8 cellular contexts compared by ENCODE assay signal in genomic region chr6:34697544-34697836, GRCh38. TPM values are rescaled to one million over a fixed set of nuclear protein-coding genes. Genes with fewer than 3 reads are reported as not detected.
DNase-seq lines count a peak whose midpoint lies in the region; ATAC-seq, FAIRE-seq and TF ChIP-seq lines count a peak whose summit lies in the region.

No MANE protein-coding gene starts in this region.

- H3K23ac ChIP-seq in mesendoderm (ENCODE audit: low read length): no peak overlapping the region

- no peak for FAIRE-seq in RCC 7860 (lab: Jason Lieb, UNC)

- TF ChIP-seq CTCF in RWPE2 (IDR thresholded peaks at IDR 0.05; ENCODE audit: poor library complexity, severe bottlenecking) (no peak), epithelial cell of proximal tubule (conservative IDR thresholded peaks at IDR 0.05; ENCODE audit: low read depth, low read length) (no peak), sigmoid colon (IDR thresholded peaks at IDR 0.05) (no peak)

- no peak overlapping the region for H2BK15ac ChIP-seq in mesendoderm (replicated peaks; ENCODE audit: low read depth)

- no peak overlapping the region for H2BK120ac ChIP-seq in mesendoderm (ENCODE audit: low read depth, low read length)

- 55 to 60% methylated on average over 5 of the region's 5 CpGs for WGBS in sigmoid colon, 2 donors
- no CpG with 5 or more reads among the region's 5 CpGs for WGBS in mesendoderm (ENCODE audit: extremely low coverage, insufficient coverage, low lambda C conversion rate)

- intact Hi-C loops in sigmoid colon (cut with DNase I): loop anchor here (2.0 kb wide), 1 partner anchor 59 kb away; the partner anchor contains the start of gene SNRPC

- no peak overlapping the region for H3K18ac ChIP-seq in mesendoderm (ENCODE audit: low read length)

- no peak for TF ChIP-seq POLR2A in sigmoid colon (IDR thresholded peaks at IDR 0.05)

- peaks cover 27% of the 10 kb centered on the region for H3K79me2 ChIP-seq in mesendoderm (ENCODE audit: control insufficient read depth, insufficient read depth, low read length)

- DNase-seq in RWPE2 (ENCODE audit: low spot score): no peak
- DNase-seq in epithelial cell of proximal tubule (ENCODE audit: low read depth): no peak
- no peak for DNase-seq in sigmoid colon
- DNase-seq in RCC 7860 (ENCODE audit: low spot score): no peak
- DNase-seq in mesendoderm: no peak
- no peak for DNase-seq in NCI-H1694 treated with DMSO at 0.1 percent for 48 hours (lab: John Stamatoyannopoulos, UW)
- DNase-seq in activated gamma-delta T cell treated with Interleukin-2 at 50 U/mL for 16 hours: no peak

- H3K9me3 ChIP-seq in RWPE2 (ENCODE audit: severe bottlenecking) (no peaks in the 10 kb centered on the region), sigmoid colon (no peaks in the 10 kb centered on the region)

- TF ChIP-seq EP300 in sigmoid colon (IDR thresholded peaks at IDR 0.05): no peak

- H4K8ac ChIP-seq in mesendoderm (ENCODE audit: low read depth, low read length): no peak overlapping the region

- H3K9ac ChIP-seq in mesendoderm (ENCODE audit: low read length): no peak overlapping the region

- H3K36me3 ChIP-seq in RWPE2 (ENCODE audit: low read depth): peaks cover 11% of the 10 kb centered on the region
- H3K36me3 ChIP-seq in sigmoid colon: no peaks in the 10 kb centered on the region
- no peaks in the 10 kb centered on the region for H3K36me3 ChIP-seq in mesendoderm (ENCODE audit: control insufficient read depth, insufficient read depth, low read length)

- no peak overlapping the region for H3K4me2 ChIP-seq in mesendoderm (ENCODE audit: low read length)

- no peak overlapping the region for H2AK5ac ChIP-seq in mesendoderm (ENCODE audit: low read length)

- no peak overlapping the region for H3K4ac ChIP-seq in mesendoderm (ENCODE audit: low read depth, low read length)

- H3K4me3 ChIP-seq in RWPE2 (ENCODE audit: severe bottlenecking): peak overlapping the region; percentile 76
- H3K4me3 ChIP-seq in epithelial cell of proximal tubule (ENCODE audit: low read depth, low read length): peak overlapping the region; percentile 97
- H3K4me3 ChIP-seq in sigmoid colon: peak overlapping the region; percentile 80 to 98 (median 96)
- H3K4me3 ChIP-seq in mesendoderm (ENCODE audit: low read length): no peak overlapping the region

- H3K27ac ChIP-seq in RWPE2 (ENCODE audit: poor library complexity, severe bottlenecking) (peak overlapping the region; percentile 63), sigmoid colon (peak overlapping the region; percentile 95 to 99 (median 97)), mesendoderm (ENCODE audit: low read depth, low read length) (no peak overlapping the region)

- no peak overlapping the region for H3K56ac ChIP-seq in mesendoderm (ENCODE audit: low read length)

- H4K5ac ChIP-seq in mesendoderm (ENCODE audit: low read length): no peak overlapping the region

- ATAC-seq in GM18870 (IDR thresholded peaks at IDR 0.05; ENCODE audit: unreplicated experiment) (peak; percentile 5), RWPE2 (ENCODE audit: low read depth) (no peak)

- H3K4me1 ChIP-seq in RWPE2 (ENCODE audit: insufficient read depth, poor library complexity, severe bottlenecking) (peaks cover 11% of the 10 kb centered on the region), sigmoid colon (peaks cover 0 to 35% (median 27%) of the 10 kb centered on the region in 4 donors), mesendoderm (ENCODE audit: control insufficient read depth, low read depth, low read length) (peaks cover 6% of the 10 kb centered on the region)

- no peak overlapping the region for H2BK5ac ChIP-seq in mesendoderm (ENCODE audit: low read length)

- H3K27me3 ChIP-seq in RWPE2 (ENCODE audit: insufficient read depth, poor library complexity, severe bottlenecking): no peaks in the 10 kb centered on the region
- no peaks in the 10 kb centered on the region for H3K27me3 ChIP-seq in sigmoid colon
- no peaks in the 10 kb centered on the region for H3K27me3 ChIP-seq in mesendoderm (ENCODE audit: insufficient read depth, low read length, poor library complexity)

- peaks cover 11% of the 10 kb centered on the region for H3K79me1 ChIP-seq in mesendoderm (ENCODE audit: low read length)

RNA-seq across cellular contexts. Expression of gene ILRUN, which starts 0.9 kb away (rescaled TPM):
- total RNA-seq in epithelial cell of proximal tubule (22.0 and 29.8 TPM in 2 replicates), sigmoid colon (10 to 100 TPM; 56.3 to 79.3 (median 78.4) TPM)
- 10 to 100 TPM; 35.4 to 62.7 (median 51.6) TPM for polyA plus RNA-seq in sigmoid colon
- polyA plus RNA-seq in mesendoderm (2013, experiment 1 of 2): 38.4 TPM
- 37.8 TPM for polyA plus RNA-seq in mesendoderm (2013, experiment 2 of 2)

RNA-seq across cellular contexts. Expression of gene SNRPC, which starts 59.8 kb away (rescaled TPM):
- 214 and 278 TPM in 2 replicates for total RNA-seq in epithelial cell of proximal tubule
- 10 to 100 TPM; 48.2 to 69.3 (median 58.6) TPM for total RNA-seq in sigmoid colon
- polyA plus RNA-seq in sigmoid colon: 100 to 1,000 TPM; 111 to 146 (median 117) TPM
- 307 TPM for polyA plus RNA-seq in mesendoderm (2013, experiment 1 of 2)
- polyA plus RNA-seq in mesendoderm (2013, experiment 2 of 2): 306 TPM
